11 cellular contexts compared by ENCODE assay signal in genomic region chr2:190336420-190336819, GRCh38.
"Had no signal": no experiment of that assay in that cellular context is flagged by ENCODE, and none has a peak within 500 bp of the region (broad histone marks: within the 10 kb centered on the region; RNA-seq: fewer than 3 reads in every experiment).

No MANE protein-coding gene starts in this region.

- H3K4me2 ChIP-seq: GM23338 had no signal

- H3K36me3 ChIP-seq: HAP-1 had no signal

- H3K27ac ChIP-seq: GM23248 had no signal

- FAIRE-seq: H1, H54 had no signal

- H2AFZ ChIP-seq: GM23248, GM23338 had no signal

- H3K4me3 ChIP-seq: GM23248, GM23338, HAP-1 had no signal

- H3K9ac ChIP-seq: GM23248 had no signal

- DNase-seq: GM23248, GOT3, H7, H9, HCEC 1CT, HFFc6 had no signal

- ATAC-seq: GM23338, HCT116 had no signal
